ENCODE assay signal across 8 cellular contexts in genomic region chr12:131253376-131254026, GRCh38.
"Had no signal": no experiment of that assay in that cellular context is flagged by ENCODE, and none has a peak within 500 bp of the region (broad histone marks: within the 10 kb centered on the region; RNA-seq: fewer than 3 reads in every experiment).

No MANE protein-coding gene starts in this region.

- FAIRE-seq: HepG2 had no signal

- H3K9me3 ChIP-seq: HAP-1 had no signal

- H2AFZ ChIP-seq: GM23338 had no signal

- DNase-seq: H7, Karpas-422 had no signal

- ATAC-seq: GM23338, HCT116, HepG2 had no signal

- H3K36me3 ChIP-seq: HAP-1 had no signal

- H3K4me1 ChIP-seq: HAP-1 had no signal

- H3K4me2 ChIP-seq: GM23338, KMS-11 had no signal

- H3K27ac ChIP-seq: HL-60, KMS-11 had no signal

- H3K4me3 ChIP-seq: GM23338, HAP-1 had no signal

- H3K9ac ChIP-seq: KMS-11 had no signal
